In genomic region chr2:219280682-219281081, GRCh38 we compare ENCODE assay signal across 1 cellular context.
TF ChIP-seq lines count a peak whose summit lies in the region.

No MANE protein-coding gene starts in this region.

TF ChIP-seq in IMR-90, 13 proteins besides CTCF, POLR2A, EP300 and RAD21:
- TF ChIP-seq CEBPB (IDR thresholded peaks at IDR 0.05; ENCODE audit: low read depth, low read length) = no peak
- TF ChIP-seq USF2 (IDR thresholded peaks at IDR 0.05; ENCODE audit: low read depth, low read length) = no peak
- TF ChIP-seq ELK1 (IDR thresholded peaks at IDR 0.05; ENCODE audit: borderline replicate concordance, low read depth, low read length) = no peak
- TF ChIP-seq SMC3 (IDR thresholded peaks at IDR 0.05; ENCODE audit: low read depth, low read length) = no peak
- TF ChIP-seq BHLHE40 (IDR thresholded peaks at IDR 0.05; ENCODE audit: low read depth, low read length) = no peak
